16 cellular contexts compared by ENCODE assay signal in the genomic region with DNA sequence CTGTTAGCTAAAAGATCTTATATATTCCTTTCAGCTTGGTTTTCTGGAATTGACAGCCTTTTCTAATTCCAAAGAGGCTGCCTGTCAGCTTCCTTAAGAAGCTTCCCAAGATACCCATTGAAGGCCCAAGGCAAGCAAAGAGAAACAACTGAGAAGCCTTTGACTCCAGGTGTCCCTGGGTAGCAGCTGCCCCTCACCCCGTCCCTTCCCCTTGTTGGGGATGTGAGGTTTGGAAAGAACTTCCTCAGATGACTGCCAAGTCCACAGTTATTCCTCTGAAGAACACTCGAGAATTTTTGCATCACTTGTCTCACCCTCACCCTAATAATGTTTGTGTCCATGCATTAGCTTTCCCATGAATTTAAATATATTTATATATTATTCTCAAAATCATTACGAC. TPM values are rescaled to one million over a fixed set of nuclear protein-coding genes. Genes with fewer than 3 reads are reported as not detected.
DNase-seq lines count a peak whose midpoint lies in the region; TF ChIP-seq lines count a peak whose summit lies in the region.
"Had no signal": no experiment of that assay in that cellular context is flagged by ENCODE, and none has a peak within 500 bp of the region (broad histone marks: within the 10 kb centered on the region; RNA-seq: fewer than 3 reads in every experiment).

No MANE protein-coding gene starts in this region.

- 58 to 74% (median 68%) methylated on average over 3 of the region's 3 CpGs for WGBS in spleen, 5 donors

- no peak overlapping the region for H3K4me3 ChIP-seq in subcutaneous abdominal adipose tissue (ENCODE audit: low read depth in 1 of 5, low read length in 5 of 5)
- no peak overlapping the region for H3K4me3 ChIP-seq in spleen
- H3K4me3 ChIP-seq: A549; BLaER1 treated with 17β-estradiol and CSF1 and Interleukin-3, amounts not matched to agents 10 nM and 100 nM had no signal

- TF ChIP-seq CTCF in VCaP (conservative IDR thresholded peaks at IDR 0.05) = no peak
- no peak for TF ChIP-seq CTCF in spleen (IDR thresholded peaks at IDR 0.05 in 8 of 11, conservative IDR thresholded peaks at IDR 0.05 in 3 of 11)

- H3K27ac ChIP-seq in VCaP = peak overlapping the region; percentile 92
- H3K27ac ChIP-seq in subcutaneous abdominal adipose tissue (ENCODE audit: low read depth, low read length) = peak overlapping the region; percentile 13
- H3K27ac ChIP-seq in spleen = no peak overlapping the region
- H3K27ac ChIP-seq: 22Rv1; A549; BLaER1 treated with 17β-estradiol and CSF1 and Interleukin-3, amounts not matched to agents 10 nM and 100 nM; C4-2B had no signal

- intact Hi-C loops in spleen (cut with DNase I; ENCODE audit: low total_unique reads) = no loop called here

- H3K9ac ChIP-seq in subcutaneous abdominal adipose tissue (ENCODE audit: low read length in 5 of 5) = peak overlapping the region in 1 of 5 donors; percentile 35
- H3K9ac ChIP-seq: BLaER1 treated with 17β-estradiol and CSF1 and Interleukin-3, amounts not matched to agents 10 nM and 100 nM had no signal

- H3K9me3 ChIP-seq in subcutaneous abdominal adipose tissue (ENCODE audit: control insufficient read depth in 5 of 5, low read length in 5 of 5) (no peaks in the 10 kb centered on the region), spleen (no peaks in the 10 kb centered on the region)
- H3K9me3 ChIP-seq: A549; BLaER1 treated with 17β-estradiol and CSF1 and Interleukin-3, amounts not matched to agents 10 nM and 100 nM; Caco-2 had no signal

- no peaks in the 10 kb centered on the region for H3K27me3 ChIP-seq in subcutaneous abdominal adipose tissue (ENCODE audit: control insufficient read depth in 5 of 5, insufficient read depth in 4 of 5, low read length in 5 of 5)
- H3K27me3 ChIP-seq in spleen (replicated peaks in 1 of 7) = no peaks in the 10 kb centered on the region
- H3K27me3 ChIP-seq: BLaER1 treated with 17β-estradiol and CSF1 and Interleukin-3, amounts not matched to agents 10 nM and 100 nM had no signal

- peak; percentile 36 for DNase-seq in DMS79 (lab: John Stamatoyannopoulos, UW)
- no peak for DNase-seq in kidney tubule cell (ENCODE audit: low spot score)
- no peak for DNase-seq in activated CD4-positive, alpha-beta T cell treated with anti-CD3 and anti-CD28 coated beads for 4 hours
- no peak for DNase-seq in spleen
- DNase-seq: AML-193; Caco-2; Calu3; CD4-positive, alpha-beta T cell; CD8-positive, alpha-beta T cell; GF-D8 had no signal

- no peak for TF ChIP-seq POLR2A in spleen (IDR thresholded peaks at IDR 0.05)

- H3K36me3 ChIP-seq in subcutaneous abdominal adipose tissue (ENCODE audit: control insufficient read depth in 5 of 5, insufficient read depth in 5 of 5, low read length in 5 of 5) (peaks cover 0 to 6% (median 4%) of the 10 kb centered on the region in 5 donors), spleen (no peaks in the 10 kb centered on the region)
- H3K36me3 ChIP-seq: BLaER1 treated with 17β-estradiol and CSF1 and Interleukin-3, amounts not matched to agents 10 nM and 100 nM had no signal

- H3K4me1 ChIP-seq in subcutaneous abdominal adipose tissue (ENCODE audit: control insufficient read depth in 5 of 5, insufficient read depth in 5 of 5, low read length in 5 of 5) (peaks cover 6 to 33% (median 22%) of the 10 kb centered on the region in 5 donors), spleen (peaks cover 0 to 17% (median 5%) of the 10 kb centered on the region in 6 donors)

RNA-seq across cellular contexts. Expression of a gene that starts 13.3 kb away (rescaled TPM):
- total RNA-seq in spleen = 10 to 100 TPM in 6 of 7 donors, 1 to 10 TPM in 1; 10.0 to 17.9 (median 11.9) TPM
- polyA plus RNA-seq in spleen = 10 to 100 TPM in 1 of 3 donors, 1 to 10 TPM in 2; 5.2 to 14.0 (median 6.7) TPM

RNA-seq across cellular contexts. Expression of a gene that starts 49.0 kb away (rescaled TPM):
- 10 to 100 TPM; 56.1 to 93.1 (median 73.0) TPM for total RNA-seq in spleen
- polyA plus RNA-seq in spleen = 10 to 100 TPM; 22.3 to 48.9 (median 26.8) TPM

Comparison
In these comparisons a context has a peak if more than half of its experiments do, and no peak if none do; other contexts are left out.
1. H3K27ac ChIP-seq: peak in VCaP (single experiment) and subcutaneous abdominal adipose tissue (single experiment); none in spleen (0 of 8).